Comparison of ENCODE assay signal across 8 cellular contexts in the genomic region with DNA sequence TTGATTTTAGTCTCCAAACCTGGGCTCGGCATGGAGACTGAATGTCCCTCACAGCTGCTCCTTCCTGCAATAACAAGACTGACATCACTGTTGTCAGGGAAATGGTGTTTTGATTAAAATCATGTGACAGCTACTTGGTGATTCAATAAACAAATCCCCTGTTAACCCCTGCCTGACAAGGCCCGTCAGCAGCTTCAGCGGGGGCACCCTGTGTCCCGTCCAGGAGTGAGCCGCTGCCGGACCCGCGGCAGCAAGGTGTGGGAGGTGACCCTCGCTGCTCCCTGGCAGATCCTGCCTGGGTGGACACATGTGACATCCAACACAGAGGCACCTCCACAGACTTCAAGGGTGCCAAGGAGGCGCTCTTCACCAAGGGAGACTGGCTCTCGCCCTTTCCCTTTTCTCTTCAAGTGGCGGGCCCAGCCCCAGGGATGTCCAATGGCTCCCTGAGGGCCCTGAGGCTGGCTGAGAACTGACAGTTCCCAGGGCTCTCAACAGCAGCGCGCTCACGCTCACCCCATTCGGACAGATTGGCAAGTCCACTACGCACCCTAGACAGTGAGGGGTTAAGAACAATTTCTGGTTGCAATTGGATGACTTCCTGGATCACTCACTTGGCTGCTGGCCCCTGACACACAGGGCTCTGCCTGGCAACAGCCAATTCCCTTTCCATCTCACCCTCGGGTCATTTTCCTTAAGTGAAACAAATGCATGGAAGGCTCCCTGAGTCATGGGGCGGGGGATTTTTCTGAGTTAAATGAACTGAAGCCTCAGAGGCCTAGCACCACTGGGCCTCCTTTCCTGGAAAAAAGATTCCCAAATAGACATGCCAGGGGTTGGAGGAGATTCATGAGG. TPM values are rescaled to one million over a fixed set of nuclear protein-coding genes. Genes with fewer than 3 reads are reported as not detected.
DNase-seq lines count a peak whose midpoint lies in the region; ATAC-seq and TF ChIP-seq lines count a peak whose summit lies in the region.

No MANE protein-coding gene starts in this region.

- in situ Hi-C loops in G401 (cut with HindIII; ENCODE audit: low sequenced_read_pairs) (no loop called here), HAP-1 (cut with MboI; ENCODE audit: low sequenced_read_pairs) (no loop called here)

- peaks cover 13% of the 10 kb centered on the region for H3K4me1 ChIP-seq in smooth muscle cell (ENCODE audit: low read depth)
- no peaks in the 10 kb centered on the region for H3K4me1 ChIP-seq in HAP-1

- H3K27ac ChIP-seq in smooth muscle cell (ENCODE audit: low read depth) = peak overlapping the region; percentile 95

- H2AFZ ChIP-seq in smooth muscle cell (ENCODE audit: low read depth) = no peak overlapping the region

- H3F3A ChIP-seq in smooth muscle cell (ENCODE audit: low read depth) = peaks cover 7% of the 10 kb centered on the region

- H3K79me2 ChIP-seq in smooth muscle cell (ENCODE audit: low read depth) = no peaks in the 10 kb centered on the region

- peaks cover 9% of the 10 kb centered on the region for H3K36me3 Mint-ChIP-seq in central memory CD8-positive, alpha-beta T cell (ENCODE audit: insufficient read depth)

- H3K9me3 ChIP-seq in smooth muscle cell (replicated peaks; ENCODE audit: low read depth) (no peaks in the 10 kb centered on the region), HAP-1 (no peaks in the 10 kb centered on the region)

- peak overlapping the region; percentile 86 for H3K9ac ChIP-seq in smooth muscle cell (ENCODE audit: low read depth)

- H3K27me3 ChIP-seq in smooth muscle cell (ENCODE audit: low read depth) = no peaks in the 10 kb centered on the region
- no peaks in the 10 kb centered on the region for H3K27me3 ChIP-seq in HAP-1 (ENCODE audit: low read depth)

- peak overlapping the region; percentile 43 for H3K4me2 ChIP-seq in smooth muscle cell

- H3K27me3 Mint-ChIP-seq in central memory CD8-positive, alpha-beta T cell = no peaks in the 10 kb centered on the region

- no peak for ATAC-seq in central memory CD8-positive, alpha-beta T cell (replicated peaks; ENCODE audit: extremely low read depth, poor library complexity, severe bottlenecking)
- no peak for ATAC-seq in HG03571 (IDR thresholded peaks at IDR 0.05; ENCODE audit: unreplicated experiment)
- ATAC-seq in GM21786 (IDR thresholded peaks at IDR 0.05; ENCODE audit: unreplicated experiment) = no peak

- no peak overlapping the region for H3K4me3 ChIP-seq in smooth muscle cell
- H3K4me3 ChIP-seq in HAP-1 = no peak overlapping the region

- DNase-seq in G401 (ENCODE audit: low spot score) (peak; percentile 93), NCI-H345 (lab: John Stamatoyannopoulos, UW) (peak; percentile 80), kidney tubule cell (ENCODE audit: low spot score) (peak; percentile 99), smooth muscle cell (lab: John Stamatoyannopoulos, UW; ENCODE audit: unreplicated experiment) (peak; percentile 54), HAP-1 (ENCODE audit: low spot score in 2 of 2) (no peak)
- no peak for DNase-seq in central memory CD8-positive, alpha-beta T cell (ENCODE audit: low spot score in 2 of 2)

- H3K27ac Mint-ChIP-seq in central memory CD8-positive, alpha-beta T cell (ENCODE audit: low read depth) = peak overlapping the region; percentile 67

- H3K4me1 Mint-ChIP-seq in central memory CD8-positive, alpha-beta T cell = peaks cover under 1% of the 10 kb centered on the region

- no peaks in the 10 kb centered on the region for H4K20me1 ChIP-seq in smooth muscle cell (ENCODE audit: low read depth)

- peaks cover under 1% of the 10 kb centered on the region for H3K36me3 ChIP-seq in smooth muscle cell (ENCODE audit: low read depth)
- peaks cover 2% of the 10 kb centered on the region for H3K36me3 ChIP-seq in HAP-1 (replicated peaks)

- no peak for TF ChIP-seq CTCF in smooth muscle cell (IDR thresholded peaks at IDR 0.05; ENCODE audit: borderline replicate concordance, insufficient read depth, poor library complexity, severe bottlenecking)

- no peaks in the 10 kb centered on the region for H3K9me3 Mint-ChIP-seq in central memory CD8-positive, alpha-beta T cell

- WGBS in smooth muscle cell (ENCODE audit: low lambda C conversion rate) = 75% methylated on average over 19 of the region's 19 CpGs

- H3K4me3 Mint-ChIP-seq in central memory CD8-positive, alpha-beta T cell = no peak overlapping the region

RNA-seq across cellular contexts. Expression of a gene that starts 30.7 kb away (rescaled TPM):
- 115 and 118 TPM in 2 replicates for total RNA-seq in G401 (2014; rRNA removed; shearing (Covaris generic))
- 29.5 and 40.2 TPM in 2 replicates for total RNA-seq in smooth muscle cell
- polyA plus RNA-seq in smooth muscle cell = 13.1 and 21.9 TPM in 2 replicates

Comparison
In these comparisons a context has a peak if more than half of its experiments do, and no peak if none do; other contexts are left out.
1. DNase-seq: peak in G401 (single experiment), NCI-H345 (single experiment), kidney tubule cell (single experiment) and smooth muscle cell (single experiment); none in central memory CD8-positive, alpha-beta T cell (0 of 2) and HAP-1 (0 of 2).